ENCODE assay signal across 8 cellular contexts in genomic region chr7:45203947-45204445, GRCh38. TPM values are rescaled to one million over a fixed set of nuclear protein-coding genes. Genes with fewer than 3 reads are reported as not detected.
DNase-seq lines count a peak whose midpoint lies in the region; ATAC-seq, FAIRE-seq and TF ChIP-seq lines count a peak whose summit lies in the region.

No MANE protein-coding gene starts in this region.

- in situ Hi-C loops in GM23248 (cut with MboI) = loop anchor here (10.0 kb wide), 1 partner anchor 61 kb away; no protein-coding TSS in a partner anchor

- H3K4me1 ChIP-seq in GM23248 (ENCODE audit: insufficient read depth) (peaks cover 19% of the 10 kb centered on the region), keratinocyte (ENCODE audit: control insufficient read depth, extremely low read depth, insufficient read depth, low read length) (peaks cover 11% of the 10 kb centered on the region)

- dilution Hi-C loops in keratinocyte (cut with MboI; ENCODE audit: extremely low pct_ligation_motif_present, low sequenced_read_pairs) = no loop called here

- H3K27ac ChIP-seq in GM23248 = no peak overlapping the region
- H3K27ac ChIP-seq in keratinocyte (ENCODE audit: control insufficient read depth, insufficient read depth, low read length) = no peak overlapping the region
- no peak overlapping the region for H3K27ac ChIP-seq in WERI-Rb-1

- no peaks in the 10 kb centered on the region for H3K9me2 ChIP-seq in GM23248 (ENCODE audit: insufficient read depth)

- H3K4me2 ChIP-seq in GM23248 (ENCODE audit: unreplicated experiment) = peak overlapping the region; percentile 74
- H3K4me2 ChIP-seq in keratinocyte (ENCODE audit: control insufficient read depth, extremely low read depth, insufficient read depth, low read depth, low read length) = peak overlapping the region; percentile 57

- peaks cover 30% of the 10 kb centered on the region for H3K27me3 ChIP-seq in GM23248 (replicated peaks; ENCODE audit: insufficient read depth)
- H3K27me3 ChIP-seq in keratinocyte (ENCODE audit: control insufficient read depth, extremely low read depth, insufficient read depth, low read length) = peaks cover 3% of the 10 kb centered on the region
- no peaks in the 10 kb centered on the region for H3K27me3 ChIP-seq in WERI-Rb-1 (ENCODE audit: insufficient read depth, low read depth, severe bottlenecking)

- H3K36me3 ChIP-seq in GM23248 (ENCODE audit: low read depth) = no peaks in the 10 kb centered on the region
- no peaks in the 10 kb centered on the region for H3K36me3 ChIP-seq in keratinocyte (ENCODE audit: control insufficient read depth in 2 of 2, extremely low read depth in 1 of 2, insufficient read depth in 2 of 2, low read length in 2 of 2)
- no peaks in the 10 kb centered on the region for H3K36me3 ChIP-seq in WERI-Rb-1

- peak; percentile 57 for ATAC-seq in GM18499 (IDR thresholded peaks at IDR 0.05; ENCODE audit: insufficient read depth, unreplicated experiment)

- 2 to 4% methylated on average over 2 of the region's 2 CpGs for WGBS in GM23248 (ENCODE audit: low coverage in 1 of 2, low lambda C conversion rate in 2 of 2, missing lambda C conversion rate in 2 of 2), 2 experiments

- H3F3A ChIP-seq in GM23248 (ENCODE audit: insufficient read depth) = no peaks in the 10 kb centered on the region

- peak overlapping the region; percentile 84 for H2AFZ ChIP-seq in GM23248
- peak overlapping the region; percentile 24 for H2AFZ ChIP-seq in keratinocyte (ENCODE audit: control insufficient read depth, low read length)

- H3K4me3 ChIP-seq in GM23248 (peak overlapping the region; percentile 55), keratinocyte (ENCODE audit: control insufficient read depth in 2 of 3, extremely low read depth in 1 of 3, insufficient read depth in 2 of 3, low read depth in 1 of 3, low read length in 3 of 3) (peak overlapping the region in 2 of 3 experiments; percentile 9 to 22), WERI-Rb-1 (ENCODE audit: low read depth, low read length) (no peak overlapping the region)

- H3K9ac ChIP-seq in GM23248 (peak overlapping the region; percentile 34; the same call in 1 of the 2 replicates), keratinocyte (ENCODE audit: control insufficient read depth, extremely low read depth, insufficient read depth, low read length) (no peak overlapping the region)

- no peaks in the 10 kb centered on the region for H4K20me1 ChIP-seq in GM23248 (ENCODE audit: insufficient read depth)
- no peaks in the 10 kb centered on the region for H4K20me1 ChIP-seq in keratinocyte (ENCODE audit: control insufficient read depth, extremely low read depth, insufficient read depth, low read length)

- H3K79me2 ChIP-seq in GM23248 (ENCODE audit: insufficient read depth) (no peaks in the 10 kb centered on the region), keratinocyte (ENCODE audit: control insufficient read depth, insufficient read depth, low read length) (no peaks in the 10 kb centered on the region)

- peak; percentile 86 for FAIRE-seq in keratinocyte (lab: Jason Lieb, UNC)
- no peak for FAIRE-seq in GM12892 (lab: Jason Lieb, UNC)

- H3K9me3 ChIP-seq in GM23248 (ENCODE audit: low read depth) = no peaks in the 10 kb centered on the region
- no peaks in the 10 kb centered on the region for H3K9me3 ChIP-seq in keratinocyte (ENCODE audit: control insufficient read depth, low read depth, low read length)
- no peaks in the 10 kb centered on the region for H3K9me3 ChIP-seq in WERI-Rb-1 (ENCODE audit: severe bottlenecking)

- no peak for TF ChIP-seq CTCF in keratinocyte (optimal IDR thresholded peaks at IDR 0.05 in 1 of 3, IDR thresholded peaks at IDR 0.05 in 1 of 3, conservative IDR thresholded peaks at IDR 0.05 in 1 of 3; ENCODE audit: extremely low read depth in 1 of 3, insufficient read depth in 2 of 3, low read length in 3 of 3)
- no peak for TF ChIP-seq CTCF in WERI-Rb-1 (IDR thresholded peaks at IDR 0.05; ENCODE audit: low read depth, low read length)

- no peaks in the 10 kb centered on the region for H3K9me1 ChIP-seq in keratinocyte (ENCODE audit: control insufficient read depth, extremely low read depth, insufficient read depth, low read length)

- DNase-seq in GM23248 = peak; percentile 57
- peak; percentile 47 for DNase-seq in RPMI8226
- DNase-seq in keratinocyte (ENCODE audit: low read depth, low spot score) = no peak
- no peak for DNase-seq in WERI-Rb-1
- DNase-seq in GM12892 (ENCODE audit: insufficient read length) = no peak
- no peak for DNase-seq in T-helper 9 cell
- DNase-seq in SKM-1 treated with dmso at 0.1 percent for 144 hours (lab: John Stamatoyannopoulos, UW; ENCODE audit: unreplicated experiment) = no peak

- TF ChIP-seq POLR2A in GM12892 (IDR thresholded peaks at IDR 0.05; ENCODE audit: low read depth, low read length) = no peak

RNA-seq across cellular contexts. Expression of gene RAMP3, which starts 46.4 kb away (rescaled TPM):
- total RNA-seq in GM23248 (2014; rRNA removed; shearing (Covaris generic)) = not detected in 2 replicates
- not detected in 2 replicates for polyA plus RNA-seq in GM23248 (2016; fragmentation: Nextera tagmentation; extraction: Ambion mirVana)
- not detected in 3 replicates for polyA plus RNA-seq in keratinocyte
- polyA plus RNA-seq in keratinocyte (2011; ENCODE audit: low read depth) = not detected
- polyA plus RNA-seq in keratinocyte (2011; cell fraction: cytosol; rRNA removed) = not detected in 2 replicates
- polyA plus RNA-seq in keratinocyte (2011; cell fraction: nucleus; rRNA removed) = not detected in 2 replicates
- polyA plus RNA-seq in keratinocyte (2012; ENCODE audit: low replicate concordance) = not detected in 2 replicates
- polyA minus RNA-seq in keratinocyte = not detected in 3 replicates
- not detected for polyA minus RNA-seq in keratinocyte (2011; cell fraction: cytosol; rRNA and poly(A)+ RNA removed)
- polyA minus RNA-seq in keratinocyte (2011; cell fraction: nucleus; rRNA and poly(A)+ RNA removed) = not detected in 2 replicates
- 0.78 TPM for polyA plus RNA-seq in GM12892 (2012; ENCODE audit: missing spikeins)

Comparison
In these comparisons a context has a peak if more than half of its experiments do, and no peak if none do; other contexts are left out.
1. DNase-seq: peak in GM23248 (single experiment) and RPMI8226 (single experiment); none in keratinocyte (single experiment), WERI-Rb-1 (single experiment), GM12892 (single experiment), T-helper 9 cell (single experiment) and SKM-1 treated with dmso at 0.1 percent for 144 hours (single experiment).